8 cellular contexts compared by ENCODE assay signal in genomic region chr4:185425600-185426352, GRCh38. TPM values are rescaled to one million over a fixed set of nuclear protein-coding genes. Genes with fewer than 3 reads are reported as not detected.
DNase-seq lines count a peak whose midpoint lies in the region; TF ChIP-seq lines count a peak whose summit lies in the region.

UFSP2 (minus strand) TSS chr4:185425964; CDS start chr4:185425868, 96 bp downstream.

- no peaks in the 10 kb centered on the region; the same call in 1 of the 2 replicates for H3K36me3 ChIP-seq in MM.1S (replicated peaks; ENCODE audit: insufficient read depth, low read length)
- H3K36me3 ChIP-seq in SJSA1: peaks cover 12% of the 10 kb centered on the region
- peaks cover 1% of the 10 kb centered on the region for H3K36me3 ChIP-seq in neural progenitor cell
- H3K36me3 ChIP-seq in stomach smooth muscle (ENCODE audit: control insufficient read depth in 2 of 2, insufficient read depth in 2 of 2, low read length in 2 of 2): peaks cover 4 to 5% of the 10 kb centered on the region in 2 donors

- peaks cover 24% of the 10 kb centered on the region for H3K4me1 Mint-ChIP-seq in neural progenitor cell

- peaks cover 49% of the 10 kb centered on the region for H3K79me2 ChIP-seq in MM.1S (ENCODE audit: low read length)
- peaks cover 24% of the 10 kb centered on the region for H3K79me2 ChIP-seq in neural progenitor cell (ENCODE audit: low read depth)

- H3K27ac ChIP-seq in MM.1S (ENCODE audit: low read length): peak within 1 kb of the TSS; percentile 84
- peak within 1 kb of the TSS; percentile 100 for H3K27ac ChIP-seq in SJSA1
- H3K27ac ChIP-seq in neural progenitor cell: peak within 1 kb of the TSS; percentile 99
- peak within 1 kb of the TSS; percentile 98 for H3K27ac ChIP-seq in stomach smooth muscle (ENCODE audit: low read length)

- no peaks in the 10 kb centered on the region for H3K27me3 Mint-ChIP-seq in neural progenitor cell (ENCODE audit: insufficient read depth, low read depth)

- no peaks in the 10 kb centered on the region for H3K9me3 ChIP-seq in MM.1S (replicated peaks; ENCODE audit: insufficient read depth, low read length)
- no peaks in the 10 kb centered on the region for H3K9me3 ChIP-seq in SJSA1 (replicated peaks)
- no peaks in the 10 kb centered on the region for H3K9me3 ChIP-seq in neural progenitor cell (ENCODE audit: low read depth)
- no peaks in the 10 kb centered on the region for H3K9me3 ChIP-seq in stomach smooth muscle (ENCODE audit: control insufficient read depth in 2 of 2, low read length in 2 of 2)

- no peaks in the 10 kb centered on the region for H3K27me3 ChIP-seq in MM.1S (replicated peaks; ENCODE audit: insufficient read depth, low read length)
- no peaks in the 10 kb centered on the region for H3K27me3 ChIP-seq in SJSA1 (replicated peaks)
- H3K27me3 ChIP-seq in neural progenitor cell: no peaks in the 10 kb centered on the region
- H3K27me3 ChIP-seq in stomach smooth muscle (ENCODE audit: control insufficient read depth in 1 of 2, insufficient read depth in 2 of 2, low read length in 2 of 2): no peaks in the 10 kb centered on the region

- DNase-seq in GF-D8 (lab: John Stamatoyannopoulos, UW) (peak; percentile 74), HCEC 1CT (peak; percentile 67), MM.1S (peak; percentile 93), SJSA1 (ENCODE audit: low read depth in 1 of 2, low spot score in 2 of 2) (peak; percentile 82 to 98), foreskin melanocyte (peak; percentile 85), neural progenitor cell (ENCODE audit: low spot score) (peak; percentile 94)
- DNase-seq in activated naive CD4-positive, alpha-beta T cell (lab: John Stamatoyannopoulos, UW): peak; percentile 65 to 86 (median 82)

- peak within 1 kb of the TSS; percentile 83 for H3K4me3 ChIP-seq in MM.1S (ENCODE audit: low read length)
- peak within 1 kb of the TSS; percentile 78 for H3K4me3 ChIP-seq in SJSA1
- H3K4me3 ChIP-seq in neural progenitor cell: peak within 1 kb of the TSS; percentile 86
- H3K4me3 ChIP-seq in stomach smooth muscle (ENCODE audit: low read length in 2 of 2): peak within 1 kb of the TSS; percentile 96 to 98

- peaks cover 2% of the 10 kb centered on the region; the same call in 1 of the 2 replicates for H3F3A ChIP-seq in MM.1S (ENCODE audit: insufficient read depth, low read length)
- peaks cover 4% of the 10 kb centered on the region for H3F3A ChIP-seq in neural progenitor cell (ENCODE audit: low read depth)

- peak within 1 kb of the TSS; percentile 98 for H3K9ac ChIP-seq in MM.1S (ENCODE audit: low read length)
- H3K9ac ChIP-seq in neural progenitor cell: peak within 1 kb of the TSS; percentile 99
- H3K9ac ChIP-seq in stomach smooth muscle (ENCODE audit: low read length in 2 of 2): peak within 1 kb of the TSS; percentile 80 to 100

- H3K36me3 Mint-ChIP-seq in neural progenitor cell: peaks cover 10% of the 10 kb centered on the region

- H2AFZ ChIP-seq in MM.1S (ENCODE audit: low read length) (peak within 1 kb of the TSS; percentile 91), neural progenitor cell (replicated peaks) (peak within 1 kb of the TSS; percentile 98)

- H3K4me2 ChIP-seq in MM.1S (ENCODE audit: low read depth, low read length) (peak within 1 kb of the TSS; percentile 85), neural progenitor cell (peak within 1 kb of the TSS; percentile 94)

- no peaks in the 10 kb centered on the region for H4K20me1 ChIP-seq in MM.1S (ENCODE audit: insufficient read depth, low read length)
- H4K20me1 ChIP-seq in neural progenitor cell (ENCODE audit: low read depth): peaks cover 4% of the 10 kb centered on the region

- H3K27ac Mint-ChIP-seq in neural progenitor cell: peak within 1 kb of the TSS; percentile 100

- H3K4me3 Mint-ChIP-seq in neural progenitor cell: peak within 1 kb of the TSS; percentile 87

- TF ChIP-seq CTCF in MM.1S (IDR thresholded peaks at IDR 0.05; ENCODE audit: low read length) (no peak), neural progenitor cell (IDR thresholded peaks at IDR 0.05) (no peak)

- H3K4me1 ChIP-seq in MM.1S (ENCODE audit: low read length): peaks cover 24% of the 10 kb centered on the region
- peaks cover 8% of the 10 kb centered on the region for H3K4me1 ChIP-seq in SJSA1 (replicated peaks)
- H3K4me1 ChIP-seq in neural progenitor cell: peaks cover 6% of the 10 kb centered on the region
- peaks cover 18% of the 10 kb centered on the region for H3K4me1 ChIP-seq in stomach smooth muscle (ENCODE audit: control insufficient read depth, insufficient read depth, low read length)

- H3K9me2 ChIP-seq in MM.1S (replicated peaks; ENCODE audit: insufficient read depth, low read length): no peaks in the 10 kb centered on the region

- peaks cover 2% of the 10 kb centered on the region for H3K9me3 Mint-ChIP-seq in neural progenitor cell

RNA-seq across cellular contexts. Expression of gene UFSP2, which starts in this region (rescaled TPM):
- total RNA-seq in SJSA1 (2014; rRNA removed; shearing (Covaris generic)): 17.1 and 32.1 TPM in 2 replicates
- total RNA-seq in neural progenitor cell (ENCODE audit: low replicate concordance): 43.0 and 56.9 TPM in 2 replicates

Comparison
In these comparisons a context has a peak if more than half of its experiments do, and no peak if none do; other contexts are left out.
1. Peak in every context shown above with its lines: DNase-seq, H3K4me3 ChIP-seq and H3K27ac ChIP-seq.